8 cellular contexts compared by ENCODE assay signal in genomic region chr15:57611938-57612337, GRCh38. TPM values are rescaled to one million over a fixed set of nuclear protein-coding genes. Genes with fewer than 3 reads are reported as not detected.
DNase-seq lines count a peak whose midpoint lies in the region; ATAC-seq, FAIRE-seq and TF ChIP-seq lines count a peak whose summit lies in the region.
"Had no signal": no experiment of that assay in that cellular context is flagged by ENCODE, and none has a peak within 500 bp of the region (broad histone marks: within the 10 kb centered on the region; RNA-seq: fewer than 3 reads in every experiment).

No MANE protein-coding gene starts in this region.

- no peaks in the 10 kb centered on the region for H3K4me1 ChIP-seq in upper lobe of right lung

- no peaks in the 10 kb centered on the region for H3K36me3 ChIP-seq in upper lobe of right lung

- peak; percentile 83 for DNase-seq in M059J (ENCODE audit: low read depth)
- DNase-seq in cerebellar cortex (ENCODE audit: low spot score), result peak; percentile 69
- peak; percentile 33 for DNase-seq in left kidney (ENCODE audit: low read depth, low spot score)
- no peak for DNase-seq in upper lobe of right lung
- DNase-seq in RCC 7860 (ENCODE audit: low spot score), result no peak
- DNase-seq in stimulated activated CD4-positive, alpha-beta T cell treated with anti-CD3 and anti-CD28 coated beads, Interleukin-2, amount 100 ng/mL, for 24 hours, result no peak
- DNase-seq in COLO829 (ENCODE audit: low spot score), result no peak

- intact Hi-C loops in upper lobe of right lung (cut with DNase I), result no loop called here

- peak; percentile 80 for ATAC-seq in upper lobe of right lung

- no peak overlapping the region for H3K4me3 ChIP-seq in upper lobe of right lung
- H3K4me3 ChIP-seq: coronary artery had no signal

- no peaks in the 10 kb centered on the region for H3K27me3 ChIP-seq in upper lobe of right lung

- peak; percentile 33 for TF ChIP-seq CTCF in upper lobe of right lung (IDR thresholded peaks at IDR 0.05)

- no peaks in the 10 kb centered on the region for H3K9me3 ChIP-seq in upper lobe of right lung

- no peak for FAIRE-seq in RCC 7860 (lab: Jason Lieb, UNC)

- no peak overlapping the region for H3K27ac ChIP-seq in upper lobe of right lung
- H3K27ac ChIP-seq: coronary artery had no signal

RNA-seq across cellular contexts. Expression of gene MYZAP, which starts 20.2 kb away (rescaled TPM):
- total RNA-seq in M059J (2014; rRNA removed; shearing (Covaris generic)), result 7.9 and 8.2 TPM in 2 replicates
- 30.9 TPM for total RNA-seq in upper lobe of right lung

Comparison
In these comparisons a context has a peak if more than half of its experiments do, and no peak if none do; other contexts are left out.
1. DNase-seq: peak in M059J (single experiment), cerebellar cortex (single experiment) and left kidney (single experiment); none in upper lobe of right lung (single experiment), RCC 7860 (single experiment), stimulated activated CD4-positive, alpha-beta T cell treated with anti-CD3 and anti-CD28 coated beads, Interleukin-2, amount 100 ng/mL, for 24 hours (0 of 2) and COLO829 (single experiment).